ENCODE assay signal across 14 cellular contexts in genomic region chr12:117967512-117967911, GRCh38. TPM values are rescaled to one million over a fixed set of nuclear protein-coding genes. Genes with fewer than 3 reads are reported as not detected.
DNase-seq lines count a peak whose midpoint lies in the region; ATAC-seq, FAIRE-seq and TF ChIP-seq lines count a peak whose summit lies in the region.
"Had no signal": no experiment of that assay in that cellular context is flagged by ENCODE, and none has a peak within 500 bp of the region (broad histone marks: within the 10 kb centered on the region; RNA-seq: fewer than 3 reads in every experiment).

No MANE protein-coding gene starts in this region.

- H3K27me3 ChIP-seq in HepG2 (ENCODE audit: control insufficient read depth in 1 of 2, insufficient read depth in 2 of 2, low read length in 2 of 2) (peaks cover 11 to 50% of the 10 kb centered on the region in 2 experiments; a peak in 4 of 5 replicates), right lobe of liver (no peaks in the 10 kb centered on the region), iPS-15b (ENCODE audit: control insufficient read depth, insufficient read depth, low read length) (peaks cover 11% of the 10 kb centered on the region)

- H2AFZ ChIP-seq in HepG2 (ENCODE audit: low read length) (no peak overlapping the region), OCI-LY7 (ENCODE audit: low read length) (no peak overlapping the region)

- H3K79me2 ChIP-seq in HepG2 (ENCODE audit: insufficient read depth, low read length) (no peaks in the 10 kb centered on the region), OCI-LY7 (ENCODE audit: insufficient read depth, low read depth, low read length) (no peaks in the 10 kb centered on the region)

- in situ Hi-C loops in HepG2 (cut with HindIII; ENCODE audit: extremely low pct_ligation_motif_present, low pct_unique_long_range_greater_than_20kb), result no loop called here

- H3K27me3 Mint-ChIP-seq in activated T-cell treated with anti-CD3 and anti-CD28 coated beads, Interleukin-2, amount 50 U/mL, for 4 hours (ENCODE audit: low read depth), result peaks cover 60% of the 10 kb centered on the region

- intact Hi-C loops in HepG2 (cut with micrococcal nuclease; ENCODE audit: unreplicated experiment) (no loop called here), right lobe of liver (cut with DNase I) (no loop called here), OCI-LY7 (cut with micrococcal nuclease; ENCODE audit: unreplicated experiment) (no loop called here)

- ATAC-seq in HepG2 (no peak), right lobe of liver (no peak), GM19324 (IDR thresholded peaks at IDR 0.05; ENCODE audit: low FRiP score, unreplicated experiment) (no peak), GM18519 (IDR thresholded peaks at IDR 0.05; ENCODE audit: low FRiP score, unreplicated experiment) (no peak)
- no peak for ATAC-seq in activated T-cell treated with anti-CD3 and anti-CD28 coated beads, Interleukin-2, amount 50 U/mL, for 4 hours
- ATAC-seq: effector memory CD8-positive, alpha-beta T cell; gastroesophageal sphincter had no signal

- TF ChIP-seq POLR2A in HepG2 (IDR thresholded peaks at IDR 0.05; ENCODE audit: insufficient read depth in 1 of 2, low read depth in 2 of 2, low read length in 2 of 2) (no peak), right lobe of liver (IDR thresholded peaks at IDR 0.05) (no peak)

- BruUV-seq in HepG2 (replicated peaks; lab: Mats Ljungman, UMichigan) (no TSS peak), OCI-LY7 (replicated peaks; lab: Mats Ljungman, UMichigan) (no TSS peak)

- POLR2A ChIA-PET in HepG2 (lab: Yijun Ruan, JAX) (no interaction called here), OCI-LY7 (lab: Charles Lee) (no interaction called here)

- H3K9ac ChIP-seq in HepG2 (ENCODE audit: insufficient read depth, low read depth, low read length) (no peak overlapping the region), iPS-15b (ENCODE audit: low read depth, low read length) (no peak overlapping the region)

- H3K27ac ChIP-seq in HepG2 (ENCODE audit: extremely low read length, insufficient read depth, low read length), result no peak overlapping the region
- H3K27ac ChIP-seq in right lobe of liver, result no peak overlapping the region
- H3K27ac ChIP-seq in OCI-LY7 (ENCODE audit: low read depth, low read length, poor library complexity, severe bottlenecking), result no peak overlapping the region
- H3K27ac ChIP-seq: gastroesophageal sphincter had no signal

- H3K9me3 ChIP-seq in HepG2 (ENCODE audit: low read length) (peaks cover 6% of the 10 kb centered on the region; the same call in 1 of the 2 replicates), right lobe of liver (no peaks in the 10 kb centered on the region), OCI-LY7 (ENCODE audit: low read length) (no peaks in the 10 kb centered on the region), iPS-15b (ENCODE audit: control insufficient read depth, insufficient read depth, low read length) (no peaks in the 10 kb centered on the region)

- H3K9me2 ChIP-seq in OCI-LY7 (ENCODE audit: insufficient read depth, low read length), result no peaks in the 10 kb centered on the region

- DNase-seq in HepG2 (ENCODE audit: low spot score), result no peak
- DNase-seq in right lobe of liver, result no peak
- no peak for DNase-seq in OCI-LY7 (ENCODE audit: low spot score)
- DNase-seq in NCI-H524 treated with DMSO at 0.1 percent for 48 hours (lab: John Stamatoyannopoulos, UW), result no peak
- no peak for DNase-seq in activated T-cell treated with anti-CD3 and anti-CD28 coated beads, Interleukin-2, amount 50 U/mL, for 4 hours
- DNase-seq: activated B cell treated with CpG ODN at 0.5 μM for 24 hours; activated T-cell treated with anti-CD3 and anti-CD28 coated beads, Interleukin-2, amount 50 U/mL, for 48 hours; effector memory CD8-positive, alpha-beta T cell; HCEC 1CT had no signal

- TF ChIP-seq EP300 in HepG2 (IDR thresholded peaks at IDR 0.05; ENCODE audit: low read depth in 2 of 2, low read length in 2 of 2) (no peak), HepG2 (CRISPR knock-in tag; IDR thresholded peaks at IDR 0.05; ENCODE audit: borderline replicate concordance) (no peak)

- no peak overlapping the region for H3K4me3 Mint-ChIP-seq in activated T-cell treated with anti-CD3 and anti-CD28 coated beads, Interleukin-2, amount 50 U/mL, for 4 hours
- H3K4me3 Mint-ChIP-seq: activated B cell treated with CpG ODN at 0.5 μM for 24 hours had no signal

- H3K4me3 ChIP-seq in HepG2 (replicated peaks in 1 of 3; ENCODE audit: insufficient read depth in 1 of 3, low read depth in 2 of 3, low read length in 3 of 3) (no peak overlapping the region), right lobe of liver (no peak overlapping the region), OCI-LY7 (ENCODE audit: low read depth, low read length, poor library complexity, severe bottlenecking) (no peak overlapping the region), iPS-15b (ENCODE audit: low read depth, low read length) (peak overlapping the region; percentile 76)
- H3K4me3 ChIP-seq: gastroesophageal sphincter had no signal

- H3K36me3 Mint-ChIP-seq in activated T-cell treated with anti-CD3 and anti-CD28 coated beads, Interleukin-2, amount 50 U/mL, for 4 hours (ENCODE audit: insufficient read depth), result no peaks in the 10 kb centered on the region

- no peak for FAIRE-seq in HepG2 (lab: Jason Lieb, UNC)

- TF ChIP-seq CTCF in HepG2 (CRISPR knock-in tag; IDR thresholded peaks at IDR 0.05) (no peak), right lobe of liver (IDR thresholded peaks at IDR 0.05) (no peak), OCI-LY7 (conservative IDR thresholded peaks at IDR 0.05; ENCODE audit: low read length) (no peak)

- H3K4me1 Mint-ChIP-seq in activated T-cell treated with anti-CD3 and anti-CD28 coated beads, Interleukin-2, amount 50 U/mL, for 4 hours (ENCODE audit: low read depth), result peaks cover 3% of the 10 kb centered on the region

- no peaks in the 10 kb centered on the region for H4K20me1 ChIP-seq in HepG2 (ENCODE audit: insufficient read depth, low read length)
- no peaks in the 10 kb centered on the region for H4K20me1 ChIP-seq in OCI-LY7 (ENCODE audit: insufficient read depth, low read length)

- CTCF ChIA-PET in HepG2 (lab: Yijun Ruan, JAX; ENCODE audit: low intra/inter-chr PET ratio, low total read pairs) (no interaction called here), OCI-LY7 (lab: Charles Lee; ENCODE audit: unreplicated experiment) (no interaction called here)

- no peak for TF ChIP-seq RAD21 in HepG2 (CRISPR knock-in tag; IDR thresholded peaks at IDR 0.05)

- H3K36me3 ChIP-seq in HepG2 (replicated peaks in 1 of 2; ENCODE audit: control insufficient read depth in 1 of 2, insufficient read depth in 2 of 2, low read length in 2 of 2), result no peaks in the 10 kb centered on the region
- H3K36me3 ChIP-seq in right lobe of liver, result no peaks in the 10 kb centered on the region
- H3K36me3 ChIP-seq in OCI-LY7 (ENCODE audit: insufficient read depth, low read length), result no peaks in the 10 kb centered on the region
- H3K36me3 ChIP-seq in iPS-15b (ENCODE audit: control insufficient read depth, insufficient read depth, low read length), result no peaks in the 10 kb centered on the region
- H3K36me3 ChIP-seq: gastroesophageal sphincter had no signal

- H3K4me2 ChIP-seq in HepG2 (ENCODE audit: low read depth, low read length), result no peak overlapping the region
- peak overlapping the region; percentile 64 for H3K4me2 ChIP-seq in OCI-LY7 (ENCODE audit: low read length)

- H3K9me3 Mint-ChIP-seq in activated T-cell treated with anti-CD3 and anti-CD28 coated beads, Interleukin-2, amount 50 U/mL, for 4 hours, result peaks cover 12% of the 10 kb centered on the region

- H3K4me1 ChIP-seq in HepG2 (ENCODE audit: insufficient read depth, low read length) (no peaks in the 10 kb centered on the region), right lobe of liver (no peaks in the 10 kb centered on the region), OCI-LY7 (ENCODE audit: insufficient read depth, low read length, poor library complexity, severe bottlenecking) (no peaks in the 10 kb centered on the region), iPS-15b (ENCODE audit: control insufficient read depth, insufficient read depth, low read length) (peaks cover 2% of the 10 kb centered on the region)

- 47% methylated on average over 12 of the region's 12 CpGs for WGBS in HepG2 (ENCODE audit: low lambda C conversion rate)
- 16% methylated on average over 12 of the region's 12 CpGs for WGBS in right lobe of liver (ENCODE audit: insufficient coverage, low coverage, low lambda C conversion rate, missing lambda C conversion rate)

RNA-seq across cellular contexts. Expression of gene KSR2, which starts 1.3 kb away (rescaled TPM):
- total RNA-seq in HepG2 (2016; rRNA removed; fragmentation: Illumina TruSeq; extraction: Trizol), result 0.01 and 0.02 TPM in 2 replicates
- total RNA-seq in HepG2 (2016; cell fraction: cytosol; rRNA removed; fragmentation: Illumina TruSeq; extraction: Trizol; ENCODE audit: low read depth), result not detected in 2 replicates
- 0.01 TPM in 1 of 2 replicates, not detected in the other for total RNA-seq in HepG2 (2016; cell fraction: insoluble cytoplasmic fraction; rRNA removed; fragmentation: Illumina TruSeq; extraction: Trizol)
- not detected in 2 replicates for total RNA-seq in HepG2 (2016; cell fraction: membrane; rRNA removed; fragmentation: Illumina TruSeq; extraction: Trizol)
- 0.03 TPM in 1 of 2 replicates, not detected in the other for total RNA-seq in HepG2 (2016; cell fraction: nucleus; rRNA removed; fragmentation: Illumina TruSeq; extraction: Trizol)
- not detected in 2 replicates for polyA plus RNA-seq in HepG2 (2011; rRNA removed)
- polyA plus RNA-seq in HepG2 (2011; cell fraction: cytosol; rRNA removed), result under 0.01 TPM in 2 replicates
- polyA plus RNA-seq in HepG2 (2011; cell fraction: nucleus; rRNA removed), result under 0.01 TPM in 1 of 2 replicates, not detected in the other
- polyA plus RNA-seq in HepG2 (2012), result not detected in 2 replicates
- 0.01 TPM in 2 replicates for polyA plus RNA-seq in HepG2 (2016; cell fraction: cytosol; fragmentation: Illumina TruSeq; extraction: Trizol; ENCODE audit: low read depth)
- polyA plus RNA-seq in HepG2 (2016; cell fraction: insoluble cytoplasmic fraction; fragmentation: Illumina TruSeq; extraction: Trizol; ENCODE audit: low read depth), result 0.05 TPM in 1 of 2 replicates, not detected in the other
- 0.01 TPM in 2 replicates for polyA plus RNA-seq in HepG2 (2016; cell fraction: membrane; fragmentation: Illumina TruSeq; extraction: Trizol; ENCODE audit: low read depth)
- not detected in 2 replicates for polyA plus RNA-seq in HepG2 (2016; cell fraction: nucleus; fragmentation: Illumina TruSeq; extraction: Trizol; ENCODE audit: insufficient read depth, low read depth)
- 0.02 TPM in 2 replicates for polyA minus RNA-seq in HepG2 (2011; rRNA and poly(A)+ RNA removed; ENCODE audit: low replicate concordance)
- polyA minus RNA-seq in HepG2 (2011; cell fraction: cytosol; rRNA and poly(A)+ RNA removed), result not detected in 2 replicates
- not detected in 2 replicates for polyA minus RNA-seq in HepG2 (2011; cell fraction: nucleus; rRNA and poly(A)+ RNA removed)
- under 1 TPM in 4 of 6 experiments, not detected in 2; 0.02 to 0.07 (median 0.02) TPM for total RNA-seq in right lobe of liver
- 0.03 TPM in 2 replicates for total RNA-seq in OCI-LY7 (2014; rRNA removed; shearing (Covaris generic))
- 0.09 and 0.15 TPM in 2 replicates for total RNA-seq in OCI-LY7 (2022)
- under 1 TPM; 0.05 to 0.08 (median 0.05) TPM for total RNA-seq in activated T-cell treated with anti-CD3 and anti-CD28 coated beads, Interleukin-2, amount 50 U/mL, for 4 hours
- total RNA-seq: activated B cell treated with CpG ODN at 0.5 μM for 24 hours had no signal
- polyA plus RNA-seq: BJ had no signal

RNA-seq across cellular contexts. Expression of gene RFC5, which starts 49.0 kb away (rescaled TPM):
- total RNA-seq in HepG2 (2016; rRNA removed; fragmentation: Illumina TruSeq; extraction: Trizol) (51.4 and 66.2 TPM in 2 replicates), right lobe of liver (1 to 10 TPM; 4.6 to 9.9 (median 8.5) TPM), OCI-LY7 (2022) (67.0 and 68.3 TPM in 2 replicates)
- total RNA-seq in HepG2 (2016; cell fraction: cytosol; rRNA removed; fragmentation: Illumina TruSeq; extraction: Trizol; ENCODE audit: low read depth), result 22.7 and 23.4 TPM in 2 replicates
- total RNA-seq in HepG2 (2016; cell fraction: insoluble cytoplasmic fraction; rRNA removed; fragmentation: Illumina TruSeq; extraction: Trizol), result 53.2 and 65.5 TPM in 2 replicates
- 26.8 and 27.2 TPM in 2 replicates for total RNA-seq in HepG2 (2016; cell fraction: membrane; rRNA removed; fragmentation: Illumina TruSeq; extraction: Trizol)
- 36.7 and 42.5 TPM in 2 replicates for total RNA-seq in HepG2 (2016; cell fraction: nucleus; rRNA removed; fragmentation: Illumina TruSeq; extraction: Trizol)
- polyA plus RNA-seq in HepG2 (2011; rRNA removed), result 12.1 and 16.8 TPM in 2 replicates
- polyA plus RNA-seq in HepG2 (2011; cell fraction: cytosol; rRNA removed), result 9.6 and 13.1 TPM in 2 replicates
- polyA plus RNA-seq in HepG2 (2011; cell fraction: nucleus; rRNA removed), result 14.0 and 22.1 TPM in 2 replicates
- polyA plus RNA-seq in HepG2 (2012), result 7.1 and 12.7 TPM in 2 replicates
- polyA plus RNA-seq in HepG2 (2016; cell fraction: cytosol; fragmentation: Illumina TruSeq; extraction: Trizol; ENCODE audit: low read depth), result 9.8 and 11.9 TPM in 2 replicates
- polyA plus RNA-seq in HepG2 (2016; cell fraction: insoluble cytoplasmic fraction; fragmentation: Illumina TruSeq; extraction: Trizol; ENCODE audit: low read depth), result 71.8 and 75.5 TPM in 2 replicates
- 18.4 and 19.2 TPM in 2 replicates for polyA plus RNA-seq in HepG2 (2016; cell fraction: membrane; fragmentation: Illumina TruSeq; extraction: Trizol; ENCODE audit: low read depth)
- 57.5 and 58.7 TPM in 2 replicates for polyA plus RNA-seq in HepG2 (2016; cell fraction: nucleus; fragmentation: Illumina TruSeq; extraction: Trizol; ENCODE audit: insufficient read depth, low read depth)
- 15.8 and 70.0 TPM in 2 replicates for polyA minus RNA-seq in HepG2 (2011; rRNA and poly(A)+ RNA removed; ENCODE audit: low replicate concordance)
- 9.1 and 12.9 TPM in 2 replicates for polyA minus RNA-seq in HepG2 (2011; cell fraction: cytosol; rRNA and poly(A)+ RNA removed)
- 17.5 and 18.8 TPM in 2 replicates for polyA minus RNA-seq in HepG2 (2011; cell fraction: nucleus; rRNA and poly(A)+ RNA removed)
- 91.4 and 121 TPM in 2 replicates for total RNA-seq in OCI-LY7 (2014; rRNA removed; shearing (Covaris generic))
- 10 to 100 TPM; 51.5 to 64.2 (median 51.6) TPM for total RNA-seq in activated T-cell treated with anti-CD3 and anti-CD28 coated beads, Interleukin-2, amount 50 U/mL, for 4 hours
